Comparison of ENCODE assay signal across 8 cellular contexts in genomic region chr15:41934843-41935242, GRCh38. TPM values are rescaled to one million over a fixed set of nuclear protein-coding genes. Genes with fewer than 3 reads are reported as not detected.
DNase-seq lines count a peak whose midpoint lies in the region; ATAC-seq and TF ChIP-seq lines count a peak whose summit lies in the region.

No MANE protein-coding gene starts in this region.

- no peaks in the 10 kb centered on the region for H3K36me3 ChIP-seq in SK-N-MC (ENCODE audit: insufficient read depth, low read length)

- H3K27ac Mint-ChIP-seq in activated naive CD4-positive, alpha-beta T cell treated with anti-CD3 and anti-CD28 coated beads, Interleukin-2, amount 10 ng/mL, durations not matched to agents 7 days and 5 days, result peak overlapping the region; percentile 97
- peak overlapping the region; percentile 97 for H3K27ac Mint-ChIP-seq in stimulated activated naive CD8-positive, alpha-beta T cell treated with anti-CD3 and anti-CD28 coated beads, Interleukin-15, amount 100 ng/mL, for 72 hours

- no peaks in the 10 kb centered on the region for H3K9me3 Mint-ChIP-seq in activated naive CD4-positive, alpha-beta T cell treated with anti-CD3 and anti-CD28 coated beads, Interleukin-2, amount 10 ng/mL, durations not matched to agents 7 days and 5 days
- H3K9me3 Mint-ChIP-seq in stimulated activated naive CD8-positive, alpha-beta T cell treated with anti-CD3 and anti-CD28 coated beads, Interleukin-15, amount 100 ng/mL, for 72 hours, result no peaks in the 10 kb centered on the region

- H3K9me3 ChIP-seq in SK-N-MC (ENCODE audit: low read depth, low read length), result no peaks in the 10 kb centered on the region

- H3K9ac ChIP-seq in SK-N-MC (ENCODE audit: insufficient read length), result no peak overlapping the region

- no peaks in the 10 kb centered on the region for H3K27me3 Mint-ChIP-seq in activated naive CD4-positive, alpha-beta T cell treated with anti-CD3 and anti-CD28 coated beads, Interleukin-2, amount 10 ng/mL, durations not matched to agents 7 days and 5 days
- no peaks in the 10 kb centered on the region for H3K27me3 Mint-ChIP-seq in stimulated activated naive CD8-positive, alpha-beta T cell treated with anti-CD3 and anti-CD28 coated beads, Interleukin-15, amount 100 ng/mL, for 72 hours

- H3K4me3 ChIP-seq in SK-N-MC (no peak overlapping the region), foreskin fibroblast (ENCODE audit: low read depth in 1 of 2, low read length in 2 of 2) (no peak overlapping the region)

- H3K4me3 Mint-ChIP-seq in activated naive CD4-positive, alpha-beta T cell treated with anti-CD3 and anti-CD28 coated beads, Interleukin-2, amount 10 ng/mL, durations not matched to agents 7 days and 5 days, result peak overlapping the region; percentile 56
- H3K4me3 Mint-ChIP-seq in stimulated activated naive CD8-positive, alpha-beta T cell treated with anti-CD3 and anti-CD28 coated beads, Interleukin-15, amount 100 ng/mL, for 72 hours, result peak overlapping the region; percentile 63 to 72

- TF ChIP-seq CTCF in foreskin fibroblast (IDR thresholded peaks at IDR 0.05; ENCODE audit: low read depth, low read length), result no peak

- peaks cover 15% of the 10 kb centered on the region for H3K36me3 Mint-ChIP-seq in activated naive CD4-positive, alpha-beta T cell treated with anti-CD3 and anti-CD28 coated beads, Interleukin-2, amount 10 ng/mL, durations not matched to agents 7 days and 5 days

- H3K4me1 Mint-ChIP-seq in activated naive CD4-positive, alpha-beta T cell treated with anti-CD3 and anti-CD28 coated beads, Interleukin-2, amount 10 ng/mL, durations not matched to agents 7 days and 5 days, result peaks cover 69% of the 10 kb centered on the region
- peaks cover 69% of the 10 kb centered on the region for H3K4me1 Mint-ChIP-seq in stimulated activated naive CD8-positive, alpha-beta T cell treated with anti-CD3 and anti-CD28 coated beads, Interleukin-15, amount 100 ng/mL, for 72 hours

- ATAC-seq in stimulated activated naive CD8-positive, alpha-beta T cell treated with anti-CD3 and anti-CD28 coated beads, Interleukin-15, amount 100 ng/mL, for 72 hours, result peak; percentile 72
- ATAC-seq in HG02571 (IDR thresholded peaks at IDR 0.05; ENCODE audit: unreplicated experiment), result no peak

- H3K27ac ChIP-seq in SK-N-MC, result no peak overlapping the region

- CTCF ChIA-PET in activated naive CD4-positive, alpha-beta T cell treated with anti-CD3 and anti-CD28 coated beads, Interleukin-2, amount 10 ng/mL, durations not matched to agents 7 days and 5 days (lab: Charles Lee), result interaction anchor here (0.6 to 6.5 kb wide), 5 partner anchors 30 to 161 kb away, joined by 3 to 36 read pairs (median 3); partner anchors contain the start of genes EHD4 and MAPKBP1

- DNase-seq in ELR (ENCODE audit: low read depth) (peak; percentile 86), SK-N-MC (ENCODE audit: low read depth, low spot score) (peak; percentile 2), mucosa of gallbladder (ENCODE audit: low spot score) (peak; percentile 60), foreskin fibroblast (no peak), NCI-H2171 treated with DMSO at 0.1 percent for 48 hours (lab: John Stamatoyannopoulos, UW) (no peak)
- peak; percentile 86 for DNase-seq in activated naive CD4-positive, alpha-beta T cell treated with anti-CD3 and anti-CD28 coated beads, Interleukin-2, amount 10 ng/mL, durations not matched to agents 7 days and 5 days
- peak; percentile 38 to 52 for DNase-seq in stimulated activated naive CD8-positive, alpha-beta T cell treated with anti-CD3 and anti-CD28 coated beads, Interleukin-15, amount 100 ng/mL, for 72 hours

RNA-seq across cellular contexts. Expression of gene EHD4, which starts 37.5 kb away (rescaled TPM):
- total RNA-seq in mucosa of gallbladder, result 39.7 TPM

RNA-seq across cellular contexts. Expression of gene SPTBN5, which starts 41.0 kb away (rescaled TPM):
- 7.1 TPM for total RNA-seq in mucosa of gallbladder

Comparison
In these comparisons a context has a peak if more than half of its experiments do, and no peak if none do; other contexts are left out.
1. DNase-seq: peak in ELR (single experiment), SK-N-MC (single experiment), activated naive CD4-positive, alpha-beta T cell treated with anti-CD3 and anti-CD28 coated beads, Interleukin-2, amount 10 ng/mL, durations not matched to agents 7 days and 5 days (single experiment), mucosa of gallbladder (single experiment) and stimulated activated naive CD8-positive, alpha-beta T cell treated with anti-CD3 and anti-CD28 coated beads, Interleukin-15, amount 100 ng/mL, for 72 hours (2 of 2); none in foreskin fibroblast (0 of 2) and NCI-H2171 treated with DMSO at 0.1 percent for 48 hours (single experiment).